ENCODE assay signal across 1 cellular context in genomic region chr4:143433231-143433630, GRCh38.
TF ChIP-seq lines count a peak whose summit lies in the region.

No MANE protein-coding gene starts in this region.

TF ChIP-seq in endothelial cell of umbilical vein, 7 proteins besides CTCF, POLR2A, EP300 and RAD21 (continued from another document):
- TF ChIP-seq GATA2 (IDR thresholded peaks at IDR 0.05; ENCODE audit: insufficient read depth, insufficient read length, low read depth, low read length) (no peak), EZH2 (IDR thresholded peaks at IDR 0.05; ENCODE audit: borderline replicate concordance, low read depth, low read length, severe bottlenecking) (no peak)
